ENCODE assay signal across 19 cellular contexts in the genomic region with DNA sequence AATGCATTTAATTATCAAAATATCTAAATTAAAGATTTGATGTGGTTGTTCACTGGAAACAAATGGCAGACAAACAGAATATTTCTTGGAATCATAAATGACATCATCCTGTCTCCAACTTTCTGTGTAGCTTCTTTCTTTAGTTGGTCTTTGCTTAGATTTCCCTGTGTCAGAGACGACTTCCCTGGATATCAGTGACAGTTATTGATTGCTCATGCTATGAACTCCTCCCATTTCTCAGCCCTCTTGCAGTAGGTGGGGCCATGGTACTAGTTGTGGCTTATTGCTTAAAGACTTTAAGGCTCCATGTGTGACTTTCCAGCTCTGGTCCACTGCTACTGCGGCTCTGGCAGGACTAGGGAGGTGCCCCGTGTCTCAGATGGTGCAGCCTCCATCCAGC.
"Had no signal": no experiment of that assay in that cellular context is flagged by ENCODE, and none has a peak within 500 bp of the region (broad histone marks: within the 10 kb centered on the region; RNA-seq: fewer than 3 reads in every experiment).

No MANE protein-coding gene starts in this region.

- ATAC-seq: foreskin keratinocyte, left cardiac atrium, left ventricle myocardium superior, psoas muscle, sciatic nerve had no signal

- H3K27me3 ChIP-seq: foreskin keratinocyte, hepatocyte had no signal

- H3K79me2 ChIP-seq: hepatocyte, parathyroid adenoma had no signal

- H3K4me2 ChIP-seq: hepatocyte had no signal

- H3K27ac ChIP-seq: coronary artery, foreskin keratinocyte, hepatocyte, parathyroid adenoma, psoas muscle had no signal

- H3K4me3 ChIP-seq: coronary artery, hepatocyte, lung, psoas muscle had no signal

- H2AFZ ChIP-seq: hepatocyte, parathyroid adenoma had no signal

- H3K4me1 ChIP-seq: parathyroid adenoma had no signal

- DNase-seq: effector CD4-positive, alpha-beta T cell; endodermal cell; erythroblast; foreskin keratinocyte; head of caudate nucleus; kidney; left cardiac atrium; left ventricle myocardium superior; mesenchymal stem cell; midbrain; naive B cell; psoas muscle; retina; stimulated activated naive CD4-positive, alpha-beta T cell had no signal

- H3K9ac ChIP-seq: parathyroid adenoma had no signal

- H3K9me3 ChIP-seq: psoas muscle had no signal
